Comparison of ENCODE assay signal across 20 cellular contexts in the genomic region with DNA sequence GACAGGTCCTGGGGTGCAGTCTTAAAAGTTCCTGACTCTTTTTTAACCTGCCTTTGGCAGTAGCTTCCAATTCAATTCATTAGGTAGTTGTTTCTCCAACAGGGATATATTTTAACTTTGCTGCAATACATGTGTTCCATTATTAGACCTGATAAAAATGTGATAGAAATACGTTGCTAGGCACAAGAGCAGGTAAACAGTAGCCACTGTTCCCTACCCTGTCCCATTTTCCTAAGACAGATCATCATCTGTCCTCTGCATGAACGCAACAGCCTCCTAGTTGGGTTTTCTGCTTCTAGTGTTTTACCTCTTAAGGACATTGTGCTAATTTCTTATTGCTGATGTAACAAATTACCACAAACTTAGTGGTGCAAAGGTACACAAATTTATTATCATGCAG.
DNase-seq lines count a peak whose midpoint lies in the region; ATAC-seq, FAIRE-seq and TF ChIP-seq lines count a peak whose summit lies in the region.
"Had no signal": no experiment of that assay in that cellular context is flagged by ENCODE, and none has a peak within 500 bp of the region (broad histone marks: within the 10 kb centered on the region; RNA-seq: fewer than 3 reads in every experiment).

No MANE protein-coding gene starts in this region.

- TF ChIP-seq POLR2A in A549 (IDR thresholded peaks at IDR 0.05; ENCODE audit: low read length): no peak

- no peak for FAIRE-seq in A549 (lab: Jason Lieb, UNC)
- FAIRE-seq: D721Med, GM12878, GM19239, H1 had no signal

- no peaks in the 10 kb centered on the region for H3K36me3 ChIP-seq in right atrium auricular region
- H3K36me3 ChIP-seq in endocrine pancreas (ENCODE audit: control insufficient read depth, insufficient read depth, low read length): no peaks in the 10 kb centered on the region
- H3K36me3 ChIP-seq: BLaER1 had no signal

- DNase-seq in right atrium auricular region (ENCODE audit: low spot score): no peak
- no peak for DNase-seq in Right ventricle myocardium inferior (ENCODE audit: missing footprints)
- DNase-seq in A549 (ENCODE audit: low read depth in 1 of 2, low spot score in 1 of 2): no peak
- DNase-seq in amniotic stem cell (lab: John Stamatoyannopoulos, UW): no peak
- DNase-seq in C1 segment of cervical spinal cord (lab: John Stamatoyannopoulos, UW): no peak
- DNase-seq: CD4-positive, alpha-beta T cell; CD8-positive, alpha-beta memory T cell; DMS 273 treated with DMSO at 0.1 percent for 48 hours; DMS79; EL; GDM1; GM23248; H7; HCEC 1CT had no signal

- no peak overlapping the region for H3K9ac ChIP-seq in endocrine pancreas (ENCODE audit: control insufficient read depth, insufficient read depth, low read length)
- H3K9ac ChIP-seq: BLaER1, GM23248 had no signal

- TF ChIP-seq RAD21 in A549 (conservative IDR thresholded peaks at IDR 0.05 in 1 of 2, IDR thresholded peaks at IDR 0.05 in 1 of 2): no peak

- H3K27me3 ChIP-seq in right atrium auricular region (no peaks in the 10 kb centered on the region), endocrine pancreas (ENCODE audit: control insufficient read depth, insufficient read depth, low read length) (no peaks in the 10 kb centered on the region)
- H3K27me3 ChIP-seq: BLaER1 had no signal

- intact Hi-C loops in Right ventricle myocardium inferior (cut with DNase I): no loop called here

- CTCF ChIA-PET in A549 (lab: Yijun Ruan, JAX): no interaction called here

- no peaks in the 10 kb centered on the region for H3K4me1 ChIP-seq in right atrium auricular region
- no peaks in the 10 kb centered on the region for H3K4me1 ChIP-seq in A549
- H3K4me1 ChIP-seq in endocrine pancreas (ENCODE audit: control insufficient read depth, insufficient read depth, low read length): peaks cover 44% of the 10 kb centered on the region
- H3K4me1 ChIP-seq: BLaER1 had no signal

- POLR2A ChIA-PET in A549 (lab: Yijun Ruan, JAX): no interaction called here

- no peak overlapping the region for H3K4me3 ChIP-seq in right atrium auricular region
- no peak overlapping the region for H3K4me3 ChIP-seq in A549
- H3K4me3 ChIP-seq in endocrine pancreas (ENCODE audit: control insufficient read depth, insufficient read depth, low read length): peak overlapping the region; percentile 38
- H3K4me3 ChIP-seq: BLaER1, GM12878, GM23248 had no signal

- H3K27ac ChIP-seq in right atrium auricular region: peak overlapping the region; percentile 24 to 34
- no peak overlapping the region for H3K27ac ChIP-seq in A549
- H3K27ac ChIP-seq: BLaER1, GM23248 had no signal

- no peaks in the 10 kb centered on the region for H3K9me3 ChIP-seq in right atrium auricular region
- no peaks in the 10 kb centered on the region for H3K9me3 ChIP-seq in A549
- H3K9me3 ChIP-seq in endocrine pancreas (ENCODE audit: control insufficient read depth, low read length): no peaks in the 10 kb centered on the region
- H3K9me3 ChIP-seq: BLaER1 had no signal

- ATAC-seq in Right ventricle myocardium inferior (no peak), A549 (no peak)
- ATAC-seq: GM12878 had no signal

- no peak overlapping the region for H3K4me2 ChIP-seq in A549
- H3K4me2 ChIP-seq: BLaER1 had no signal

- WGBS in A549 (ENCODE audit: missing lambda C conversion rate): 0% methylated on average over 2 of the region's 2 CpGs

- TF ChIP-seq CTCF in right atrium auricular region (IDR thresholded peaks at IDR 0.05) (no peak), A549 (IDR thresholded peaks at IDR 0.05) (no peak)

- no peak for TF ChIP-seq EP300 in A549 (IDR thresholded peaks at IDR 0.05)

TF ChIP-seq in A549, 52 proteins besides CTCF, POLR2A, EP300 and RAD21:
- no peak for TF ChIP-seq EHF (CRISPR knock-in tag; IDR thresholded peaks at IDR 0.05)
- peak; percentile 32 for TF ChIP-seq MAFK (IDR thresholded peaks at IDR 0.05; ENCODE audit: partially characterized antibody)

Comparison
In these comparisons a context has a peak if more than half of its experiments do, and no peak if none do; other contexts are left out.
1. H3K27ac ChIP-seq: peak in right atrium auricular region (2 of 2); none in A549 (0 of 2).